ENCODE assay signal across 16 cellular contexts in the genomic region with DNA sequence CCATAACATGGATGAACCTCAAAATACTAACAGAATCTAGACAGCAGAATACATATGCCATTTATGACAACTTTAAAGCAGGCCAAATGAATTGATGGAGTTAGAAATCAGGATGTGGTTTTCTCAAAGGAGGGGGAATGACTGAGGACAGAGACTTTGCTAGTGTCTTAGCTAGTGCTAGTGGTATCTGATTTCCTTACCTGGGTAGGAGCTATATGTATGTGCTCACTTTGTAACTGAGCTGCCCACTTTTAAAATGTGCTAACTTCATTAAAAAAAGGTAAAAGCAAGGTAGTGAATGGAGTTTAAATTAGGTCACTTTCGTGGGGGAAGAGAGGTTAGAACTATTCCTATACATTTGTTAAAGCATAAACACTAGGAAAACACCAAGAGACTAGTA. TPM values are rescaled to one million over a fixed set of nuclear protein-coding genes. Genes with fewer than 3 reads are reported as not detected.
DNase-seq lines count a peak whose midpoint lies in the region; ATAC-seq and TF ChIP-seq lines count a peak whose summit lies in the region.
"Had no signal": no experiment of that assay in that cellular context is flagged by ENCODE, and none has a peak within 500 bp of the region (broad histone marks: within the 10 kb centered on the region; RNA-seq: fewer than 3 reads in every experiment).

No MANE protein-coding gene starts in this region.

- H3K9me3 Mint-ChIP-seq in CD4-positive, alpha-beta T cell, result no peaks in the 10 kb centered on the region
- H3K9me3 Mint-ChIP-seq in IgD-negative memory B cell (no peaks in the 10 kb centered on the region), natural killer cell (no peaks in the 10 kb centered on the region)
- peaks cover 0 to 7% of the 10 kb centered on the region in 2 donors for H3K9me3 Mint-ChIP-seq in activated naive CD4-positive, alpha-beta T cell treated with anti-CD3 and anti-CD28 coated beads, Interleukin-2, amount 50 U/mL, for 72 hours

- peak overlapping the region; percentile 32 for H3K27ac ChIP-seq in CD4-positive, alpha-beta T cell (ENCODE audit: low read depth, low read length)
- H3K27ac ChIP-seq: ascending aorta, Peyer's patch had no signal

- H3K4me1 Mint-ChIP-seq in CD4-positive, alpha-beta T cell (ENCODE audit: low read depth), result peaks cover 64% of the 10 kb centered on the region
- H3K4me1 Mint-ChIP-seq in IgD-negative memory B cell (peaks cover 19 to 31% (median 26%) of the 10 kb centered on the region in 3 donors), natural killer cell (peaks cover 45 to 51% of the 10 kb centered on the region in 2 donors)

- intact Hi-C loops in CD4-positive, alpha-beta T cell (cut with DNase I, micrococcal nuclease), result loop anchor here in 1 of 2 experiments (10.0 kb wide), 1 partner anchor 1564 kb away; the partner anchor contains the start of gene LMO4
- intact Hi-C loops in natural killer cell (cut with micrococcal nuclease), result no loop called here

- TF ChIP-seq POLR2A in GM18505 (IDR thresholded peaks at IDR 0.05; ENCODE audit: borderline replicate concordance, extremely low read depth, insufficient read depth, insufficient read length), result no peak

- peak; percentile 30 for ATAC-seq in CD4-positive, alpha-beta T cell (ENCODE audit: poor library complexity)
- ATAC-seq in activated naive CD4-positive, alpha-beta T cell treated with anti-CD3 and anti-CD28 coated beads, Interleukin-2, amount 50 U/mL, for 72 hours, result peak; percentile 17 to 32
- no peak for ATAC-seq in natural killer cell
- no peak for ATAC-seq in GM18505 (IDR thresholded peaks at IDR 0.05; ENCODE audit: unreplicated experiment)
- ATAC-seq: mucosa of descending colon had no signal

- peaks cover 67% of the 10 kb centered on the region for H3K36me3 Mint-ChIP-seq in CD4-positive, alpha-beta T cell (ENCODE audit: low read depth)
- no peaks in the 10 kb centered on the region for H3K36me3 Mint-ChIP-seq in IgD-negative memory B cell
- peaks cover 18 to 30% of the 10 kb centered on the region in 2 donors for H3K36me3 Mint-ChIP-seq in activated naive CD4-positive, alpha-beta T cell treated with anti-CD3 and anti-CD28 coated beads, Interleukin-2, amount 50 U/mL, for 72 hours
- H3K36me3 Mint-ChIP-seq in natural killer cell, result no peaks in the 10 kb centered on the region

- no peaks in the 10 kb centered on the region for H3K27me3 Mint-ChIP-seq in CD4-positive, alpha-beta T cell
- H3K27me3 Mint-ChIP-seq in IgD-negative memory B cell (no peaks in the 10 kb centered on the region), natural killer cell (ENCODE audit: low read depth in 2 of 2) (no peaks in the 10 kb centered on the region)

- TF ChIP-seq CTCF in CD4-positive, alpha-beta T cell (IDR thresholded peaks at IDR 0.05), result no peak
- no peak for TF ChIP-seq CTCF in natural killer cell (IDR thresholded peaks at IDR 0.05)

- CTCF ChIA-PET in CD4-positive, alpha-beta T cell (lab: Charles Lee), result no interaction called here

- no peaks in the 10 kb centered on the region for H3K9me3 ChIP-seq in CD4-positive, alpha-beta T cell (ENCODE audit: control insufficient read depth, low read length)
- H3K9me3 ChIP-seq: ascending aorta, HAP-1, mucosa of descending colon, Peyer's patch had no signal

- POLR2A ChIA-PET in CD4-positive, alpha-beta T cell (lab: Charles Lee), result interaction anchor here (0.6 to 5.3 kb wide), 4 partner anchors 12 to 228 kb away, joined by 3 to 39 read pairs (median 5); partner anchors contain the start of gene PKN2

- no peaks in the 10 kb centered on the region for H3K27me3 ChIP-seq in CD4-positive, alpha-beta T cell (ENCODE audit: control insufficient read depth, insufficient read depth, low read length)
- H3K27me3 ChIP-seq: ascending aorta, Peyer's patch had no signal

- peak overlapping the region; percentile 84 for H3K4me3 Mint-ChIP-seq in CD4-positive, alpha-beta T cell
- H3K4me3 Mint-ChIP-seq in IgD-negative memory B cell, result peak overlapping the region in 3 of 4 donors; percentile 32 to 74 (median 61)
- peak overlapping the region; percentile 82 for H3K4me3 Mint-ChIP-seq in natural killer cell
- H3K4me3 Mint-ChIP-seq: CD14-positive monocyte had no signal

- DNase-seq in CD4-positive, alpha-beta T cell, result no peak
- DNase-seq in activated naive CD4-positive, alpha-beta T cell treated with anti-CD3 and anti-CD28 coated beads, Interleukin-2, amount 50 U/mL, for 72 hours (ENCODE audit: low spot score in 2 of 2), result no peak
- DNase-seq in natural killer cell, result no peak
- DNase-seq in 8988T, result no peak
- no peak for DNase-seq in COR-L47 (lab: John Stamatoyannopoulos, UW)
- no peak for DNase-seq in NCI-H446 (lab: John Stamatoyannopoulos, UW)
- DNase-seq: foreskin fibroblast, islet precursor cell, mucosa of descending colon, Peyer's patch, retina had no signal

- peak overlapping the region; percentile 71 for H3K27ac Mint-ChIP-seq in CD4-positive, alpha-beta T cell
- H3K27ac Mint-ChIP-seq in IgD-negative memory B cell (peak overlapping the region; percentile 15 to 80 (median 65)), natural killer cell (peak overlapping the region; percentile 75 to 99)
- peak overlapping the region; percentile 13 to 73 for H3K27ac Mint-ChIP-seq in activated naive CD4-positive, alpha-beta T cell treated with anti-CD3 and anti-CD28 coated beads, Interleukin-2, amount 50 U/mL, for 72 hours

RNA-seq across cellular contexts. Expression of gene GTF2B, which starts 2.6 kb away (rescaled TPM):
- 10 to 100 TPM; 82.6 to 86.4 TPM for total RNA-seq in CD4-positive, alpha-beta T cell
- 56.5 TPM for polyA plus RNA-seq in IgD-negative memory B cell
- total RNA-seq in activated naive CD4-positive, alpha-beta T cell treated with anti-CD3 and anti-CD28 coated beads, Interleukin-2, amount 50 U/mL, for 72 hours, result 10 to 100 TPM; 40.0 to 55.8 TPM
- 10 to 100 TPM; 45.6 to 71.3 (median 55.6) TPM for total RNA-seq in natural killer cell

Comparison
In these comparisons a context has a peak if more than half of its experiments do, and no peak if none do; other contexts are left out.
1. ATAC-seq: peak in CD4-positive, alpha-beta T cell (single experiment) and activated naive CD4-positive, alpha-beta T cell treated with anti-CD3 and anti-CD28 coated beads, Interleukin-2, amount 50 U/mL, for 72 hours (2 of 2); none in natural killer cell (0 of 3) and GM18505 (single experiment).
2. Peak in every context shown above with its lines, with median percentiles within 50 percentile points of each other: H3K27ac Mint-ChIP-seq and H3K4me3 Mint-ChIP-seq.